ENCODE assay signal across 25 cellular contexts in genomic region chr9:37174247-37174646, GRCh38. TPM values are rescaled to one million over a fixed set of nuclear protein-coding genes. Genes with fewer than 3 reads are reported as not detected.
DNase-seq lines count a peak whose midpoint lies in the region; ATAC-seq and TF ChIP-seq lines count a peak whose summit lies in the region.
"Had no signal": no experiment of that assay in that cellular context is flagged by ENCODE, and none has a peak within 500 bp of the region (broad histone marks: within the 10 kb centered on the region; RNA-seq: fewer than 3 reads in every experiment).

No MANE protein-coding gene starts in this region.

- H3K4me3 ChIP-seq in BLaER1 (no peak overlapping the region), fibroblast of lung (replicated peaks in 1 of 4; ENCODE audit: control extremely low read depth in 1 of 4, insufficient read depth in 1 of 4, low read depth in 3 of 4, low read length in 4 of 4) (no peak overlapping the region)
- H3K4me3 ChIP-seq: sigmoid colon, thoracic aorta had no signal

- no peaks in the 10 kb centered on the region for H3K79me2 ChIP-seq in fibroblast of lung (ENCODE audit: control insufficient read depth, insufficient read depth, low read length)
- H3K79me2 ChIP-seq: parathyroid adenoma had no signal

- H3K27me3 ChIP-seq in BLaER1 (no peaks in the 10 kb centered on the region), fibroblast of lung (ENCODE audit: control insufficient read depth, insufficient read depth, low read length) (no peaks in the 10 kb centered on the region)
- H3K27me3 ChIP-seq: BE2C, sigmoid colon had no signal

- H3K9me3 ChIP-seq in BLaER1 (no peaks in the 10 kb centered on the region), fibroblast of lung (ENCODE audit: control insufficient read depth, insufficient read depth, low read depth, low read length) (no peaks in the 10 kb centered on the region)
- H3K9me3 ChIP-seq: BE2C, sigmoid colon, thoracic aorta had no signal

- H3K4me2 ChIP-seq in BLaER1 (peak overlapping the region; percentile 22; the same call in 1 of the 2 replicates), fibroblast of lung (ENCODE audit: extremely low read depth, insufficient read depth, low read length) (no peak overlapping the region)

- H3K9ac ChIP-seq in BLaER1: no peak overlapping the region
- H3K9ac ChIP-seq in fibroblast of lung (ENCODE audit: insufficient read depth, low read length): no peak overlapping the region
- H3K9ac ChIP-seq: parathyroid adenoma had no signal

- TF ChIP-seq CTCF in fibroblast of lung (conservative IDR thresholded peaks at IDR 0.05 in 1 of 2, IDR thresholded peaks at IDR 0.05 in 1 of 2; ENCODE audit: low read depth in 1 of 2, low read length in 2 of 2): no peak

- DNase-seq in fibroblast of lung (ENCODE audit: low read depth in 2 of 2): peak; percentile 56 to 69
- DNase-seq in renal cortical epithelial cell (ENCODE audit: low read depth): peak; percentile 18
- DNase-seq in SKM-1 treated with dmso at 0.1 percent for 144 hours (lab: John Stamatoyannopoulos, UW; ENCODE audit: unreplicated experiment): no peak
- DNase-seq in NCI-H1048 (lab: John Stamatoyannopoulos, UW): no peak
- no peak for DNase-seq in NCI-H748 treated with DMSO at 0.1 percent for 48 hours (lab: John Stamatoyannopoulos, UW)
- DNase-seq: activated CD4-positive, CD25-positive, alpha-beta regulatory T cell treated with anti-CD3 and anti-CD28 coated beads, Interleukin-2, amount 50 U/mL, for 72 hours; activated CD8-positive, alpha-beta memory T cell treated with anti-CD3 and anti-CD28 coated beads for 24 hours; activated naive CD4-positive, alpha-beta T cell treated with anti-CD3 and anti-CD28 coated beads, Interleukin-2, amount 50 U/mL, for 16 hours; activated T-cell treated with anti-CD3 and anti-CD28 coated beads, Interleukin-2, amount 50 U/mL, for 48 hours; BE2C; Calu3; NCI-H1417 treated with DMSO at 0.1 percent for 48 hours; NCI-H2171; NCI-H524 treated with DMSO at 0.1 percent for 48 hours; sigmoid colon; T1000 had no signal

- peaks cover 89% of the 10 kb centered on the region for H3K36me3 ChIP-seq in BLaER1
- H3K36me3 ChIP-seq in fibroblast of lung (ENCODE audit: control insufficient read depth, insufficient read depth, low read length): no peaks in the 10 kb centered on the region
- H3K36me3 ChIP-seq: BE2C, sigmoid colon, thoracic aorta had no signal

- no peak overlapping the region for H2AFZ ChIP-seq in fibroblast of lung (ENCODE audit: low read length)
- H2AFZ ChIP-seq: parathyroid adenoma had no signal

- H3K27ac ChIP-seq in BLaER1 (no peak overlapping the region), fibroblast of lung (ENCODE audit: insufficient read depth, low read length) (no peak overlapping the region)
- H3K27ac ChIP-seq: parathyroid adenoma, RWPE1, sigmoid colon, thoracic aorta had no signal

- ATAC-seq in SK-N-SH treated with all-trans-retinoic acid at 6 μM for 48 hours (peak; percentile 44; the same call in 2 of the 3 replicates), HG02623 (IDR thresholded peaks at IDR 0.05; ENCODE audit: unreplicated experiment) (no peak)
- ATAC-seq: HepG2; natural killer cell treated with Interleukin-12 subunit alpha and Interleukin-12 subunit beta and Interleukin-15 and Interleukin-18, amount 100 ng/mL, for 72 hours; stimulated activated effector memory CD8-positive, alpha-beta T cell treated with anti-CD3 and anti-CD28 coated beads, Interleukin-12 subunit alpha, Interleukin-12 subunit beta, amount 100 ng/mL, for 72 hours had no signal

- peaks cover 100% of the 10 kb centered on the region for H4K20me1 ChIP-seq in BLaER1
- H4K20me1 ChIP-seq in fibroblast of lung (ENCODE audit: control insufficient read depth, extremely low read depth, insufficient read depth, low read length): no peaks in the 10 kb centered on the region

- H3K4me1 ChIP-seq in BLaER1: peaks cover 94% of the 10 kb centered on the region
- H3K4me1 ChIP-seq in fibroblast of lung (ENCODE audit: control insufficient read depth, extremely low read depth, insufficient read depth, low read length): no peaks in the 10 kb centered on the region
- H3K4me1 ChIP-seq: parathyroid adenoma, sigmoid colon had no signal

TF ChIP-seq in SK-N-SH treated with all-trans-retinoic acid at 6 μM for 48 hours, 23 proteins besides CTCF, POLR2A, EP300 and RAD21:
- TF ChIP-seq ZNF565 (CRISPR knock-in tag; conservative IDR thresholded peaks at IDR 0.05; ENCODE audit: low read depth) (no peak), PATZ1 (CRISPR knock-in tag; IDR thresholded peaks at IDR 0.05; ENCODE audit: borderline replicate concordance) (no peak), ARNTL (CRISPR knock-in tag; IDR thresholded peaks at IDR 0.05; ENCODE audit: borderline replicate concordance, low read depth) (no peak), ZNF70 (CRISPR knock-in tag; IDR thresholded peaks at IDR 0.05) (no peak), ZFP30 (CRISPR knock-in tag; IDR thresholded peaks at IDR 0.05) (no peak), TOX (CRISPR knock-in tag; IDR thresholded peaks at IDR 0.05; ENCODE audit: borderline replicate concordance) (no peak), TCF4 (CRISPR knock-in tag; IDR thresholded peaks at IDR 0.05; ENCODE audit: borderline replicate concordance) (no peak), CSDC2 (CRISPR knock-in tag; IDR thresholded peaks at IDR 0.05) (no peak), CSRNP3 (CRISPR knock-in tag; IDR thresholded peaks at IDR 0.05) (no peak), RARB (CRISPR knock-in tag; IDR thresholded peaks at IDR 0.05) (no peak), POU6F1 (CRISPR knock-in tag; IDR thresholded peaks at IDR 0.05; ENCODE audit: borderline replicate concordance, low read depth) (no peak), CREB5 (CRISPR knock-in tag; IDR thresholded peaks at IDR 0.05; ENCODE audit: low read depth) (no peak), ISL1 (CRISPR knock-in tag; IDR thresholded peaks at IDR 0.05) (no peak), BACH2 (CRISPR knock-in tag; IDR thresholded peaks at IDR 0.05; ENCODE audit: borderline replicate concordance) (no peak), ZFP3 (CRISPR knock-in tag; IDR thresholded peaks at IDR 0.05) (no peak)
TF ChIP-seq in SK-N-SH treated with all-trans-retinoic acid at 6 μM for 48 hours: peak in this region for 0.

RNA-seq across cellular contexts. Expression of gene ZCCHC7, which starts 53.9 kb away (rescaled TPM):
- 23.8 and 24.7 TPM in 2 replicates for total RNA-seq in fibroblast of lung
- 12.4 and 15.0 TPM in 2 replicates for polyA plus RNA-seq in fibroblast of lung
- polyA plus RNA-seq in fibroblast of lung (2012): 10.2 and 11.9 TPM in 2 replicates
- polyA minus RNA-seq in fibroblast of lung (ENCODE audit: low replicate concordance): 19.5 and 37.3 TPM in 2 replicates
- 17.5 and 20.9 TPM in 2 replicates for total RNA-seq in renal cortical epithelial cell

Comparison
In these comparisons a context has a peak if more than half of its experiments do, and no peak if none do; other contexts are left out.
1. DNase-seq: peak in fibroblast of lung (2 of 2) and renal cortical epithelial cell (single experiment); none in SKM-1 treated with dmso at 0.1 percent for 144 hours (single experiment), NCI-H1048 (single experiment) and NCI-H748 treated with DMSO at 0.1 percent for 48 hours (single experiment).